In genomic region chr13:90551253-90551652, GRCh38 we compare ENCODE assay signal across 22 cellular contexts.
"Had no signal": no experiment of that assay in that cellular context is flagged by ENCODE, and none has a peak within 500 bp of the region (broad histone marks: within the 10 kb centered on the region; RNA-seq: fewer than 3 reads in every experiment).

No MANE protein-coding gene starts in this region.

- ATAC-seq: effector memory CD8-positive, alpha-beta T cell; esophagus mucosa; gastrocnemius medialis; heart right ventricle; left cardiac atrium; left lung; left ventricle myocardium superior; lower lobe of right lung had no signal

- DNase-seq: colonic mucosa; cortex of kidney; effector CD8-positive, alpha-beta T cell; effector memory CD8-positive, alpha-beta T cell; endodermal cell; erythroblast; esophagus squamous epithelium; foreskin fibroblast; foreskin melanocyte; gastrocnemius medialis; glutamatergic neuron; head of caudate nucleus; heart right ventricle; hippocampal formation; left cardiac atrium; left lung; left ventricle myocardium superior; lower lobe of right lung; mesendoderm; midbrain had no signal

- H3K27me3 ChIP-seq: colonic mucosa, esophagus squamous epithelium, gastrocnemius medialis, heart right ventricle, left lung had no signal

- H3K27ac ChIP-seq: colonic mucosa, epithelial cell of prostate, esophagus squamous epithelium, gastrocnemius medialis, heart right ventricle, left lung, lower lobe of right lung had no signal

- H3K9me3 ChIP-seq: colonic mucosa, gastrocnemius medialis had no signal

- H3K4me3 ChIP-seq: colonic mucosa, esophagus squamous epithelium, gastrocnemius medialis, heart right ventricle, left lung, lower lobe of right lung had no signal

- H3K36me3 ChIP-seq: colonic mucosa, esophagus squamous epithelium, gastrocnemius medialis, heart right ventricle, left lung, lower lobe of right lung had no signal
